ENCODE assay signal across 1 cellular context in the genomic region with DNA sequence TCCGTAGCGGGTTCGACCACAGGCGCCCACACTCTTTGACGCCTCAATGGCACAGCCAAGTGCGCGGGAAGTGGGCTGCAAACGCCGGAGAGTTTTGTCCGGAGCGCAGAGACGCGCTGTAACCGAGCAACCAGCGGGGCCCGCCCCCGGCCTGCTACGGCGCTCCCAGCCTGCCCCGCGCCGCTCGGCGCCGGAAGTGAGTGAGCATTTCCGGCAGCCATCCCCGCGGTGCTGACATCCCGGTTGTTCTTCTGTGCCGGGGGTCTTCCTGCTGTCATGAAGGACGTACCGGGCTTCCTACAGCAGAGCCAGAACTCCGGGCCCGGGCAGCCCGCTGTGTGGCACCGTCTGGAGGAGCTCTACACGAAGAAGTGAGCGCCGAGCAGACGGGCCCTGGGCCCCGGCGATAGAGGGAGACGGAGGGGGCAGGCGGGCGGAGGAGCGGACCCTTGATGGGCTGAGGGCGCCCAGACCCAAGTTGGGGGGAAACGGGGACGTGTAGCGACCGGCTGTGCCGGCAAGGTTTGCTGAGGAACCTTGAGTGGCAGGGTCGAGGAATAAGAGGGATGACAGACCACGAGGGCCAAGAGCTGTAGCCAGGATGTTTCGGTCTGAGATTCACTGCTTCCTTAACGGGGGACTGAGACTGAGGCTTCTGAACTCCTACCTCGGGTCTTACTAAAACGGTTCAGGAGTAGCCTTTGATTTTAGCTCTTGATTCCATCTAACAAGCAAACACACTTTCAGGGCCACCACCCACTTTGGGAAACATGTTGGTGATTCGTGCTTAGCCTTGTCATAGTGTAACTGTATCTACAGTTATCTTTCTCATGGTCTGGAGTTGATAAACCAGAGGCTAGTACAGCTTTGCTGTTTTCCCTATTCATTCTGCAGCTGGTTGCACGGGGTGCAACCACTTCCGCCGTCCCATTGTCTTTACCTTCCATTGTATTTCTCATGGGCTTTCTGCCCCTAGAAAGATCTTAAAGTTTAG.
A peak's percentile ranks its signal among the peaks of the same experiment; 100 is the strongest.
TF ChIP-seq lines count a peak whose summit lies in the region.

Gene PSMD13 (plus strand): TSS at position 203 of the 994 bp plus-strand sequence. CDS start 74 bp downstream, at position 277.

TF ChIP-seq in H1, 55 proteins besides CTCF, POLR2A, EP300 and RAD21:
- TF ChIP-seq PHF8 (conservative IDR thresholded peaks at IDR 0.05; ENCODE audit: low read depth, low read length) (peak; percentile 61), SP1 (IDR thresholded peaks at IDR 0.05; ENCODE audit: low read depth, low read length) (no peak), CHD1 (IDR thresholded peaks at IDR 0.05; ENCODE audit: low read depth, low read length) (no peak), NANOG (IDR thresholded peaks at IDR 0.05; ENCODE audit: insufficient read depth, low read depth, low read length, poor library complexity, severe bottlenecking) (no peak), ASH2L (IDR thresholded peaks at IDR 0.05; ENCODE audit: low read length) (no peak), NRF1 (IDR thresholded peaks at IDR 0.05; ENCODE audit: low read depth, low read length) (no peak), TAF7 (optimal IDR thresholded peaks at IDR 0.05; ENCODE audit: borderline replicate concordance, low read depth, low read length) (no peak), HDAC6 (IDR thresholded peaks at IDR 0.05; ENCODE audit: low read depth, low read length) (no peak), POLR2AphosphoS5 (IDR thresholded peaks at IDR 0.05; ENCODE audit: low read depth, low read length) (no peak), BCL11A (IDR thresholded peaks at IDR 0.05; ENCODE audit: low read depth in 2 of 2, low read length in 2 of 2) (no peak), SIN3A (conservative IDR thresholded peaks at IDR 0.05 in 1 of 2, IDR thresholded peaks at IDR 0.05 in 1 of 2; ENCODE audit: low read depth in 1 of 2, low read length in 2 of 2) (peak in 1 of 2 experiments; percentile 98; a peak in 3 of 4 replicates), YY1 (IDR thresholded peaks at IDR 0.05; ENCODE audit: low read depth, low read length) (peak; percentile 52), EZH2 (IDR thresholded peaks at IDR 0.05; ENCODE audit: low read depth, low read length, severe bottlenecking) (no peak), GABPA (IDR thresholded peaks at IDR 0.05; ENCODE audit: borderline replicate concordance, insufficient read depth, low read length) (peak; percentile 91), KDM1A (IDR thresholded peaks at IDR 0.05; ENCODE audit: borderline replicate concordance, low read length) (no peak), HDAC2 (IDR thresholded peaks at IDR 0.05; ENCODE audit: borderline replicate concordance in 1 of 2, low read depth in 2 of 2, low read length in 2 of 2) (peak in 1 of 2 experiments; percentile 96; a peak in 2 of 4 replicates), KDM5A (IDR thresholded peaks at IDR 0.05; ENCODE audit: low read length) (peak; percentile 59), CBX5 (IDR thresholded peaks at IDR 0.05; ENCODE audit: low read depth, low read length) (no peak), TBP (IDR thresholded peaks at IDR 0.05; ENCODE audit: low read depth, low read length) (no peak; the same call in 1 of the 2 replicates), SIRT6 (IDR thresholded peaks at IDR 0.05; ENCODE audit: low read length) (no peak), FOSL1 (IDR thresholded peaks at IDR 0.05; ENCODE audit: insufficient read depth, low read depth, low read length) (no peak), RNF2 (IDR thresholded peaks at IDR 0.05; ENCODE audit: borderline replicate concordance, low read depth, low read length, missing control alignments, poor library complexity, severe bottlenecking) (no peak), CREB1 (IDR thresholded peaks at IDR 0.05) (0 out of 2 replicates have a peak, but pooled peaks have one; percentile 32), SRF (IDR thresholded peaks at IDR 0.05; ENCODE audit: low read depth, low read length) (no peak), SAP30 (IDR thresholded peaks at IDR 0.05; ENCODE audit: insufficient read depth, insufficient replicate concordance, low read length) (peak; percentile 93), CBX8 (IDR thresholded peaks at IDR 0.05; ENCODE audit: borderline replicate concordance, low read depth, low read length) (no peak), MAX (IDR thresholded peaks at IDR 0.05) (peak; percentile 39; the same call in 1 of the 2 replicates), CTBP2 (IDR thresholded peaks at IDR 0.05; ENCODE audit: borderline replicate concordance, insufficient read depth, insufficient read length, low read length) (no peak), BACH1 (IDR thresholded peaks at IDR 0.05; ENCODE audit: low read length) (no peak), SP4 (IDR thresholded peaks at IDR 0.05; ENCODE audit: low read length) (no peak), RBBP5 (IDR thresholded peaks at IDR 0.05; ENCODE audit: borderline replicate concordance, low read depth, low read length) (peak; percentile 84; the same call in 1 of the 2 replicates), TAF1 (IDR thresholded peaks at IDR 0.05; ENCODE audit: low read depth, low read length) (peak; percentile 59; the same call in 1 of the 2 replicates)
